Comparison of ENCODE assay signal across 8 cellular contexts in the genomic region with DNA sequence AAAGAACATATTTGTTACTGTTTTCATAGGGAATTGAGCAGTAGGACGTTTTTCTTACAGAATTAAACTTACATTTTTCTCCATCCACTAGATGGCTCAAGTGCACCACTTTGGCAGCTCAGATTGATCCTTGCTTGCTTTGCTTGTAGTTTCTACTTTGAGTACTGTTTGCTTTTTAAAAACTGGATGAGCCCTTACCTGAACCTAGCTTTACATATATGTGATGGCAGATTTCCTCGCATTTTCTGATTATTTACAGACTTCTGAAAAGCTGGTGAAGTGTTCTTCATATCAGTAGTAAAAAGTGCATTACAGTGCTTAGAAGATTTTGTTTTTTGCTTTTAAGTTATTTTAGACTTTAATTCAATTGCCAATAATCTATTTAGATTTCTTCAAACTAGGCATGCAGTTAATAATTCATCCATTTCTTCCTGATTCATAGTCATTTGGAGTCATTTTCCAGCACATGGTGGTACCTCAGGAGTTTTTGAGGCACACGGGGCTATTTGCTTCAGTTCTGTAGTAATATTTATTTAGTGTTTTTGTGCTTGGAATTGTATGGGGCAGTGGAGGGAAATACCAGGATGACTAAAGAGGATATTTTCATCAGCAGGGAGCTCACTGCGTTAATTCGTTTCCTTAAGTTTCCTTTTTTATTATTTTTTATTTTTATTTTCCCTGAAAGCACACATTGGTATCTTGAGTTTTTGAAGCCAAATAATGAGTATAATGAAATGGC. TPM values are rescaled to one million over a fixed set of nuclear protein-coding genes. Genes with fewer than 3 reads are reported as not detected.
DNase-seq lines count a peak whose midpoint lies in the region; ATAC-seq, FAIRE-seq and TF ChIP-seq lines count a peak whose summit lies in the region.

No MANE protein-coding gene starts in this region.

- no peak overlapping the region for H3K27ac ChIP-seq in neutrophil

- H3K4me1 Mint-ChIP-seq in WTC11 = peaks cover 17% of the 10 kb centered on the region

- DNase-seq in AML-193 (lab: John Stamatoyannopoulos, UW) (peak; percentile 66 to 68), GM12891 (ENCODE audit: insufficient read length, low spot score) (peak; percentile 3), NCI-H2029 treated with DMSO at 0.1 percent for 48 hours (lab: John Stamatoyannopoulos, UW) (peak; percentile 25), WTC11 (ENCODE audit: low spot score) (no peak), fibroblast of the aortic adventitia (ENCODE audit: low read depth) (peak; percentile 88), GM12892 (ENCODE audit: insufficient read length) (no peak)

- POLR2A ChIA-PET in WTC11 (lab: Charles Lee) = no interaction called here

- H3K27me3 ChIP-seq in neutrophil = no peaks in the 10 kb centered on the region

- CTCF ChIA-PET in WTC11 (lab: Charles Lee) = interaction anchor here (0.6 to 3.8 kb wide), 24 partner anchors 9 to 294 kb away, joined by 3 to 40 read pairs (median 4); no protein-coding TSS in a partner anchor

- no peaks in the 10 kb centered on the region for H3K36me3 ChIP-seq in neutrophil

- no peak overlapping the region for H3K27ac Mint-ChIP-seq in WTC11

- H3K4me3 Mint-ChIP-seq in WTC11 = no peak overlapping the region

- peaks cover 0 to 11% of the 10 kb centered on the region in 2 experiments for H3K4me1 ChIP-seq in neutrophil (ENCODE audit: control insufficient read depth in 1 of 2, insufficient read depth in 1 of 2, low read depth in 1 of 2, low read length in 1 of 2)

- no peaks in the 10 kb centered on the region for H3K27me3 Mint-ChIP-seq in WTC11 (ENCODE audit: low read depth)

- no peaks in the 10 kb centered on the region for H3K36me3 Mint-ChIP-seq in WTC11

- ATAC-seq in WTC11 (peak; percentile 41), HG03108 (IDR thresholded peaks at IDR 0.05; ENCODE audit: unreplicated experiment) (no peak)

- no peaks in the 10 kb centered on the region for H3K9me3 ChIP-seq in neutrophil

- H3K4me3 ChIP-seq in fibroblast of the aortic adventitia (ENCODE audit: low read depth, low read length) (no peak overlapping the region), neutrophil (ENCODE audit: low read depth in 1 of 2, low read length in 1 of 2) (no peak overlapping the region)

- no peak for TF ChIP-seq CTCF in WTC11 (IDR thresholded peaks at IDR 0.05)
- peak; percentile 72 for TF ChIP-seq CTCF in fibroblast of the aortic adventitia (IDR thresholded peaks at IDR 0.05; ENCODE audit: insufficient read depth, low read length)
- peak; percentile 20 for TF ChIP-seq CTCF in neutrophil (IDR thresholded peaks at IDR 0.05)

- TF ChIP-seq POLR2A in GM12891 (IDR thresholded peaks at IDR 0.05; ENCODE audit: low read depth, low read length) = no peak
- TF ChIP-seq POLR2A in GM12892 (IDR thresholded peaks at IDR 0.05; ENCODE audit: low read depth, low read length) = no peak

- no peaks in the 10 kb centered on the region for H3K9me3 Mint-ChIP-seq in WTC11

- FAIRE-seq in GM12891 (lab: Jason Lieb, UNC) (peak; percentile 82), GM12892 (lab: Jason Lieb, UNC) (no peak)

TF ChIP-seq in GM12891, 5 proteins besides CTCF, POLR2A, EP300 and RAD21:
- no peak for TF ChIP-seq PAX5 (IDR thresholded peaks at IDR 0.05; ENCODE audit: insufficient read depth, low read length, severe bottlenecking)
- TF ChIP-seq SPI1 (IDR thresholded peaks at IDR 0.05; ENCODE audit: low read depth, low read length) = no peak
- no peak for TF ChIP-seq TAF1 (IDR thresholded peaks at IDR 0.05; ENCODE audit: low read depth, low read length)
- TF ChIP-seq POLR2AphosphoS5 (IDR thresholded peaks at IDR 0.05; ENCODE audit: low read depth, low read length) = no peak
- no peak for TF ChIP-seq POU2F2 (IDR thresholded peaks at IDR 0.05; ENCODE audit: low read depth, low read length)

TF ChIP-seq in WTC11, 78 proteins besides CTCF, POLR2A, EP300 and RAD21:
- TF ChIP-seq KAT7 (CRISPR knock-in tag; IDR thresholded peaks at IDR 0.05; ENCODE audit: borderline replicate concordance) = no peak
- no peak for TF ChIP-seq GABPB1 (CRISPR knock-in tag; IDR thresholded peaks at IDR 0.05)
- TF ChIP-seq SP1 (CRISPR knock-in tag; conservative IDR thresholded peaks at IDR 0.05) = no peak
- no peak for TF ChIP-seq NFYB (CRISPR knock-in tag; conservative IDR thresholded peaks at IDR 0.05; ENCODE audit: low read depth)
- TF ChIP-seq, protein P1, sequence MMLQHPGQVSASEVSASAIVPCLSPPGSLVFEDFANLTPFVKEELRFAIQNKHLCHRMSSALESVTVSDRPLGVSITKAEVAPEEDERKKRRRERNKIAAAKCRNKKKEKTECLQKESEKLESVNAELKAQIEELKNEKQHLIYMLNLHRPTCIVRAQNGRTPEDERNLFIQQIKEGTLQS (CRISPR knock-in tag; conservative IDR thresholded peaks at IDR 0.05) = no peak
- no peak for TF ChIP-seq ZNF138 (CRISPR knock-in tag; conservative IDR thresholded peaks at IDR 0.05)

RNA-seq across cellular contexts. Expression of a gene that starts 57.3 kb away (rescaled TPM):
- polyA plus RNA-seq in GM12891 (2012; ENCODE audit: low read depth, missing spikeins) = 18.5 TPM
- total RNA-seq in WTC11 (2021) = 52.9 to 58.7 TPM (median 56.6 TPM) in 3 replicates
- 22.4 and 39.1 TPM in 2 replicates for total RNA-seq in fibroblast of the aortic adventitia (ENCODE audit: low replicate concordance)
- 60.1 TPM for polyA plus RNA-seq in GM12892 (2012; ENCODE audit: missing spikeins)

Comparison
In these comparisons a context has a peak if more than half of its experiments do, and no peak if none do; other contexts are left out.
1. DNase-seq: peak in AML-193 (2 of 2), GM12891 (single experiment), NCI-H2029 treated with DMSO at 0.1 percent for 48 hours (single experiment) and fibroblast of the aortic adventitia (single experiment); none in WTC11 (single experiment) and GM12892 (single experiment).